ENCODE assay signal across 7 cellular contexts in the genomic region with DNA sequence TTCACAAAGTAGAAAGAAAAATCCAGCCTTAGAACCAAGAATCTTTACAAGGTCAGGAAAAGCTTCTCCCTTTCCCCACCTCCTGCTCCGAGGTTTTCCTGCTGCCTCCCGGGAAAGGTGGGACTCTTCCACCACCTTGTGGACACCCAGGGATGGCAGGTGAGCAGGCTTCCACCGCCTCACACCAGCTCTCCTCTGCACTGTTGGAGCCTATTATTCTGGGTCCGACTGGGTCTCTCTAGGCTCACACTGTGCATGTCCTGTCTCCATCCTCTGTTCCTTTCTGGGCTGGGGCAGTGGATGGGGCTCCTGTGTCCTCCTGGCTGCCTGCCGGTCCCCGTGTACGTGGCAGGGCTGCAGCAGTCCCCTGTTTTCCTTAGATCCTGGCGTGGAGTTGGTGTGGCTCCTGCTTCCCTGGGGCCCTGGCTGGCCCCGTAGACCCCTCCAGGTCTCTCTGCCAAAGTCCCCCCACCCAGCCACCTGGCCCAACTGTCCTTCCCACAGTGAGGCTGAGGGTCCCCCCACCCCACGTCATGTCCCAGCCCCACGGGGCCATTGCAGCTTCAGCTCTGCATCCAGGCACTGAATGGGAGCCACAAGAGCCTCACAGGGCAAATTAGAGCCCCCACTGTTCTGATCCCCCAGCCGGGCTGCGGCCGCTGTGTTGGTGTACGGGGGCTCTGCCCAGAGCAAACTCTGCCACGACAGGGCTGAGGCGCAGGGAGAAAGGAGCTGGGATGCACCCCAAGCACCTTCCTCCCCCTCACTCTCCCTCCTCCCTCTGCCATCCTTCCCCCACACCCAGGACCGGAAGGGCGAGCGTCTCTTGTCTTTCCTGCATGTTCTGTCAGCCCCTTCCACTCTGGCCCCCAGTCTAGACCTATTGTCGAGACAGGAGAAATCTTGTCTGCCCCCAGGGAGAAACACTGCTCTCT.
A peak's percentile ranks its signal among the peaks of the same experiment; 100 is the strongest.
DNase-seq lines count a peak whose midpoint lies in the region; ATAC-seq and TF ChIP-seq lines count a peak whose summit lies in the region.

No MANE protein-coding gene starts in this region.

- in situ Hi-C loops in T47D (cut with HindIII; ENCODE audit: low pct_unique_long_range_greater_than_20kb, low sequenced_read_pairs), result no loop called here

- ATAC-seq in GM21447 (IDR thresholded peaks at IDR 0.05; ENCODE audit: unreplicated experiment), result no peak

- peak; percentile 87 for TF ChIP-seq CTCF in GM12864 (IDR thresholded peaks at IDR 0.05; ENCODE audit: low read depth, low read length, missing control alignments)

- no peak overlapping the region for H3K4me3 ChIP-seq in GM12864 (ENCODE audit: low read depth, low read length)

- peak; percentile 13 for DNase-seq in GM12864 (ENCODE audit: low read depth)
- peak; percentile 53 for DNase-seq in NCI-H1105 (lab: John Stamatoyannopoulos, UW)
- DNase-seq in T-helper 2 cell, result peak in 4 of 5 experiments; percentile 13 to 52 (median 31)
- peak; percentile 69 to 78 for DNase-seq in T47D (ENCODE audit: low read depth in 1 of 2, low spot score in 1 of 2)
- DNase-seq in iPS-NIHi7 (ENCODE audit: extremely low spot score), result peak; percentile 90
- peak; percentile 28 for DNase-seq in stimulated activated CD4-positive, alpha-beta T cell treated with anti-CD3 and anti-CD28 coated beads, Interleukin-12 subunit alpha, Interleukin-12 subunit beta, amount 100 ng/mL, for 4 hours

Comparison
In these comparisons a context has a peak if more than half of its experiments do, and no peak if none do; other contexts are left out.
1. DNase-seq: peak in every context shown above with its lines; median percentile 90 in iPS-NIHi7; 74 in T47D; 53 in NCI-H1105; 31 in T-helper 2 cell; 28 in stimulated activated CD4-positive, alpha-beta T cell treated with anti-CD3 and anti-CD28 coated beads, Interleukin-12 subunit alpha, Interleukin-12 subunit beta, amount 100 ng/mL, for 4 hours; 13 in GM12864.